In the genomic region with DNA sequence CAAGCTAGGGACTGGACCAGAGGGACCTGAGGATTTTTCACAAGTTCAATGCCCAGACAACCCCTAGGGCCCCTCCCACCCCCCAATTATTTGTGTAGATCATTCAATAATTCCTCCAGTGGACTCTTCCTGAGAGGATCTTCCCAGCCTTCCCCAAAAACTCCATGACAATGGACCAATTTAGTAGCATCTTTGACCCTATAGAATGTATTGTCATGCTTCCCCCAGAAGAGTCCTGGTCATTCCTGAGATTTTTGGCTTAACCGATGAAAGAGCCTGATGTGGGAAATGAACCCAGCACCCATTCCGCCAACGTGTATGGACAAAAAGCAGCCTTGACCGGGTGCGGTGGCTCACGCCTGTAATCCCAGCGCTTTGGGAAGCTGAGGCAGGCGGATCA, we compare ENCODE assay signal across 26 cellular contexts.
"Had no signal": no experiment of that assay in that cellular context is flagged by ENCODE, and none has a peak within 500 bp of the region (broad histone marks: within the 10 kb centered on the region; RNA-seq: fewer than 3 reads in every experiment).

No MANE protein-coding gene starts in this region.

- H3K9me3 Mint-ChIP-seq: activated CD4-positive, alpha-beta memory T cell treated with anti-CD3 and anti-CD28 coated beads for 36 hours; activated naive CD4-positive, alpha-beta T cell treated with anti-CD3 and anti-CD28 coated beads, Interleukin-2, amount 10 ng/mL, durations not matched to agents 7 days and 5 days; activated naive CD4-positive, alpha-beta T cell treated with anti-CD3 and anti-CD28 coated beads, Interleukin-2, amount 50 U/mL, for 72 hours; activated naive CD8-positive, alpha-beta T cell treated with anti-CD3 and anti-CD28 coated beads, Interleukin-2, amount 10 ng/mL, durations not matched to agents 7 days and 5 days; activated T-cell treated with anti-CD3 and anti-CD28 coated beads, Interleukin-2, amount 50 U/mL, for 24 hours; activated T-cell treated with anti-CD3 and anti-CD28 coated beads, Interleukin-2, amount 50 U/mL, for 72 hours; brain had no signal

- H3K36me3 Mint-ChIP-seq: activated naive CD4-positive, alpha-beta T cell treated with anti-CD3 and anti-CD28 coated beads, Interleukin-2, amount 50 U/mL, for 72 hours had no signal

- ATAC-seq: activated CD8-positive, alpha-beta memory T cell treated with anti-CD3 and anti-CD28 coated beads, Interleukin-2, amount 10 ng/mL, durations not matched to agents 7 days and 5 days; activated CD8-positive, alpha-beta T cell treated with anti-CD3 and anti-CD28 coated beads, Interleukin-2, amount 10 ng/mL, durations not matched to agents 7 days and 5 days; activated naive CD4-positive, alpha-beta T cell treated with anti-CD3 and anti-CD28 coated beads, Interleukin-2, amount 50 U/mL, for 72 hours; activated T-cell treated with anti-CD3 and anti-CD28 coated beads, Interleukin-2, amount 50 U/mL, for 72 hours; gastroesophageal sphincter had no signal

- H3K27me3 Mint-ChIP-seq: activated CD4-positive, alpha-beta memory T cell treated with anti-CD3 and anti-CD28 coated beads for 36 hours; activated CD8-positive, alpha-beta memory T cell treated with anti-CD3 and anti-CD28 coated beads, Interleukin-2, amount 10 ng/mL, durations not matched to agents 7 days and 5 days; activated naive CD4-positive, alpha-beta T cell treated with anti-CD3 and anti-CD28 coated beads, Interleukin-2, amount 10 ng/mL, durations not matched to agents 7 days and 5 days; activated naive CD8-positive, alpha-beta T cell treated with anti-CD3 and anti-CD28 coated beads, Interleukin-2, amount 10 ng/mL, durations not matched to agents 7 days and 5 days; activated T-cell treated with anti-CD3 and anti-CD28 coated beads, Interleukin-2, amount 50 U/mL, for 24 hours; brain had no signal

- H3K36me3 ChIP-seq: breast epithelium, colonic mucosa had no signal

- H3K4me1 Mint-ChIP-seq: activated naive CD4-positive, alpha-beta T cell treated with anti-CD3 and anti-CD28 coated beads, Interleukin-2, amount 10 ng/mL, durations not matched to agents 7 days and 5 days; brain had no signal

- H3K27ac Mint-ChIP-seq: activated CD4-positive, alpha-beta memory T cell treated with anti-CD3 and anti-CD28 coated beads for 36 hours; activated CD8-positive, alpha-beta memory T cell treated with anti-CD3 and anti-CD28 coated beads, Interleukin-2, amount 10 ng/mL, durations not matched to agents 7 days and 5 days; activated naive CD4-positive, alpha-beta T cell treated with anti-CD3 and anti-CD28 coated beads, Interleukin-2, amount 10 ng/mL, durations not matched to agents 7 days and 5 days; activated naive CD8-positive, alpha-beta T cell treated with anti-CD3 and anti-CD28 coated beads, Interleukin-2, amount 10 ng/mL, durations not matched to agents 7 days and 5 days; activated T-cell treated with anti-CD3 and anti-CD28 coated beads, Interleukin-2, amount 50 U/mL, for 24 hours; activated T-cell treated with anti-CD3 and anti-CD28 coated beads, Interleukin-2, amount 50 U/mL, for 72 hours had no signal

- H3K4me1 ChIP-seq: ascending aorta, breast epithelium, colonic mucosa, esophagus squamous epithelium, gastroesophageal sphincter had no signal

- H3K4me3 Mint-ChIP-seq: activated CD4-positive, alpha-beta memory T cell treated with anti-CD3 and anti-CD28 coated beads for 36 hours; activated CD8-positive, alpha-beta memory T cell treated with anti-CD3 and anti-CD28 coated beads, Interleukin-2, amount 10 ng/mL, durations not matched to agents 7 days and 5 days; activated CD8-positive, alpha-beta T cell treated with anti-CD3 and anti-CD28 coated beads, Interleukin-2, amount 10 ng/mL, durations not matched to agents 7 days and 5 days; activated naive CD4-positive, alpha-beta T cell treated with anti-CD3 and anti-CD28 coated beads, Interleukin-2, amount 10 ng/mL, durations not matched to agents 7 days and 5 days; activated naive CD8-positive, alpha-beta T cell treated with anti-CD3 and anti-CD28 coated beads, Interleukin-2, amount 10 ng/mL, durations not matched to agents 7 days and 5 days; activated T-cell treated with anti-CD3 and anti-CD28 coated beads, Interleukin-2, amount 50 U/mL, for 24 hours; activated T-cell treated with anti-CD3 and anti-CD28 coated beads, Interleukin-2, amount 50 U/mL, for 72 hours; brain had no signal

- H3K27me3 ChIP-seq: ascending aorta, breast epithelium, cardiac muscle cell, colonic mucosa, esophagus squamous epithelium, gastroesophageal sphincter had no signal

- H3K4me3 ChIP-seq: ascending aorta, breast epithelium, cardiac muscle cell, colonic mucosa, esophagus squamous epithelium, gastroesophageal sphincter had no signal

- H3K9me3 ChIP-seq: ascending aorta, breast epithelium, colonic mucosa, esophagus squamous epithelium, gastroesophageal sphincter had no signal

- H3K27ac ChIP-seq: ascending aorta, breast epithelium, cardiac muscle cell, colonic mucosa, epithelial cell of prostate, esophagus squamous epithelium, gastroesophageal sphincter had no signal

- DNase-seq: activated CD4-positive, alpha-beta memory T cell treated with anti-CD3 and anti-CD28 coated beads for 36 hours; activated CD4-positive, alpha-beta T cell treated with anti-CD3 and anti-CD28 coated beads for 1 hour; activated CD4-positive, alpha-beta T cell treated with anti-CD3 and anti-CD28 coated beads for 48 hours; activated CD8-positive, alpha-beta memory T cell treated with anti-CD3 and anti-CD28 coated beads, Interleukin-2, amount 10 ng/mL, durations not matched to agents 7 days and 5 days; activated CD8-positive, alpha-beta memory T cell treated with anti-CD3 and anti-CD28 coated beads, Interleukin-2, amount 50 U/mL, for 4 hours; activated CD8-positive, alpha-beta T cell treated with anti-CD3 and anti-CD28 coated beads, Interleukin-2, amount 10 ng/mL, durations not matched to agents 7 days and 5 days; activated gamma-delta T cell; activated naive CD4-positive, alpha-beta T cell; activated naive CD4-positive, alpha-beta T cell treated with anti-CD3 and anti-CD28 coated beads, Interleukin-2, amount 10 ng/mL, durations not matched to agents 7 days and 5 days; activated naive CD8-positive, alpha-beta T cell treated with anti-CD3 and anti-CD28 coated beads, Interleukin-2, amount 10 ng/mL, durations not matched to agents 7 days and 5 days; activated T-cell treated with anti-CD3 and anti-CD28 coated beads for 4 hours; activated T-cell treated with anti-CD3 and anti-CD28 coated beads, Interleukin-2, amount 50 U/mL, for 24 hours; activated T-cell treated with anti-CD3 and anti-CD28 coated beads, Interleukin-2, amount 50 U/mL, for 72 hours; central memory CD4-positive, alpha-beta T cell; cerebellar nuclear complex; colonic mucosa; effector CD8-positive, alpha-beta T cell; esophagus squamous epithelium; foreskin melanocyte had no signal
